Comparison of ENCODE assay signal across 18 cellular contexts in the genomic region with DNA sequence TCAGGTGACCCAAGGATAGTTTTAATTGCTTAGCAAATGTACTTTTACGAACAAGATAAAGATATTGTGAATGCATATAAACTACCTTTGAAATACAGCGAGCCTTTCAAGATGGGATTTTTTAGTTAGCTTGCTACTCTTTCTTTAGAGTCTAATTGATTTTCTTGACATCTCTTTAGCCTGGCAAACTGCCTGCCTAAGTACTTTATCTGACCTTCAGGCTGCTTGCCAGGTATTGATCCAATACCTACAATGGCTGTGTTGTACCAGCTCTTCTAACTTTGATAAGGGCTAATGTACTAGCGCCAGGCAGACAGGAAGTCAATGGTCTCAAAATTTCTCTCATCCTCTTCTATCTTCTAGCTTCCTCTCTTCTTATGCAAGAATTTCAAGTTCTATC.
A peak's percentile ranks its signal among the peaks of the same experiment; 100 is the strongest.
DNase-seq lines count a peak whose midpoint lies in the region; ATAC-seq, FAIRE-seq and TF ChIP-seq lines count a peak whose summit lies in the region.
"Had no signal": no experiment of that assay in that cellular context is flagged by ENCODE, and none has a peak within 500 bp of the region (broad histone marks: within the 10 kb centered on the region; RNA-seq: fewer than 3 reads in every experiment).

No MANE protein-coding gene starts in this region.

- no peaks in the 10 kb centered on the region for H3K27me3 ChIP-seq in body of pancreas
- H3K27me3 ChIP-seq in small intestine (ENCODE audit: control insufficient read depth in 2 of 2, insufficient read depth in 2 of 2, low read length in 2 of 2): no peaks in the 10 kb centered on the region

- no peak overlapping the region for H3K4me3 Mint-ChIP-seq in stimulated activated effector memory CD8-positive, alpha-beta T cell treated with anti-CD3 and anti-CD28 coated beads, Interleukin-12 subunit alpha, Interleukin-12 subunit beta, amount 100 ng/mL, for 72 hours
- H3K4me3 Mint-ChIP-seq: CD4-positive, alpha-beta memory T cell; T-cell had no signal

- H3K36me3 Mint-ChIP-seq in stimulated activated effector memory CD8-positive, alpha-beta T cell treated with anti-CD3 and anti-CD28 coated beads, Interleukin-12 subunit alpha, Interleukin-12 subunit beta, amount 100 ng/mL, for 72 hours: no peaks in the 10 kb centered on the region
- H3K36me3 Mint-ChIP-seq: CD4-positive, alpha-beta memory T cell; T-cell had no signal

- H3K4me1 ChIP-seq in body of pancreas (peaks cover 87% of the 10 kb centered on the region), small intestine (ENCODE audit: control insufficient read depth in 2 of 2, insufficient read depth in 1 of 2, low read depth in 1 of 2, low read length in 1 of 2) (peaks cover 0 to 5% of the 10 kb centered on the region in 2 donors)

- peak; percentile 51 for DNase-seq in NCI-H2107 treated with DMSO at 0.1 percent for 48 hours (lab: John Stamatoyannopoulos, UW; ENCODE audit: unreplicated experiment)
- no peak for DNase-seq in NCI-H2107 (lab: John Stamatoyannopoulos, UW)
- DNase-seq in HuH-7 (ENCODE audit: low spot score): peak; percentile 45
- DNase-seq in body of pancreas: peak; percentile 78 to 92 (median 84)
- DNase-seq in small intestine: peak; percentile 93
- DNase-seq in NCI-H187 (lab: John Stamatoyannopoulos, UW): no peak
- DNase-seq in GOT3 (lab: John Stamatoyannopoulos, UW): no peak
- DNase-seq in stimulated activated effector memory CD8-positive, alpha-beta T cell treated with anti-CD3 and anti-CD28 coated beads, Interleukin-12 subunit alpha, Interleukin-12 subunit beta, amount 100 ng/mL, for 72 hours (ENCODE audit: low spot score in 2 of 2): no peak
- DNase-seq: CD4-positive, alpha-beta memory T cell; MV-4-11; NCI-H1694 treated with DMSO at 0.1 percent for 48 hours; NCI-H524 treated with DMSO at 0.1 percent for 48 hours; NK-92 treated with Interleukin-12 subunit alpha and Interleukin-12 subunit beta, amount 100 ng/mL, for 24 hours; SHP77; SK-N-SH; T-cell had no signal

- H3K27ac ChIP-seq in body of pancreas (peak overlapping the region in 3 of 4 donors; percentile 3 to 57 (median 39)), small intestine (ENCODE audit: low read depth in 1 of 2, low read length in 1 of 2) (no peak overlapping the region)

- TF ChIP-seq CTCF in body of pancreas (IDR thresholded peaks at IDR 0.05): no peak

- H3K4me3 ChIP-seq in body of pancreas (no peak overlapping the region), small intestine (ENCODE audit: low read depth in 1 of 2, low read length in 2 of 2) (no peak overlapping the region)

- H3K36me3 ChIP-seq in body of pancreas (replicated peaks in 1 of 2; ENCODE audit: insufficient read depth in 1 of 2, low read depth in 2 of 2) (no peaks in the 10 kb centered on the region), small intestine (ENCODE audit: control insufficient read depth in 2 of 2, insufficient read depth in 2 of 2, low read length in 2 of 2) (no peaks in the 10 kb centered on the region)

- no peaks in the 10 kb centered on the region for H3K9me3 Mint-ChIP-seq in stimulated activated effector memory CD8-positive, alpha-beta T cell treated with anti-CD3 and anti-CD28 coated beads, Interleukin-12 subunit alpha, Interleukin-12 subunit beta, amount 100 ng/mL, for 72 hours
- H3K9me3 Mint-ChIP-seq: T-cell had no signal

- no peak for TF ChIP-seq POLR2A in body of pancreas (IDR thresholded peaks at IDR 0.05)

- peak; percentile 77 for ATAC-seq in body of pancreas
- no peak for ATAC-seq in stimulated activated effector memory CD8-positive, alpha-beta T cell treated with anti-CD3 and anti-CD28 coated beads, Interleukin-12 subunit alpha, Interleukin-12 subunit beta, amount 100 ng/mL, for 72 hours
- ATAC-seq: T-cell had no signal

- no peak overlapping the region for H3K27ac Mint-ChIP-seq in stimulated activated effector memory CD8-positive, alpha-beta T cell treated with anti-CD3 and anti-CD28 coated beads, Interleukin-12 subunit alpha, Interleukin-12 subunit beta, amount 100 ng/mL, for 72 hours
- H3K27ac Mint-ChIP-seq: CD4-positive, alpha-beta memory T cell; T-cell had no signal

- no peaks in the 10 kb centered on the region for H3K9me3 ChIP-seq in body of pancreas
- no peaks in the 10 kb centered on the region for H3K9me3 ChIP-seq in small intestine (ENCODE audit: control insufficient read depth, low read depth)
- H3K9me3 ChIP-seq: SK-N-SH had no signal

- 11 to 12% methylated on average over 3 of the region's 3 CpGs for WGBS in body of pancreas, 2 donors
- 17 to 62% (median 28%) methylated on average over 3 of the region's 3 CpGs for WGBS in small intestine, 3 donors

- FAIRE-seq in small intestine (lab: Jason Lieb, UNC): no peak
- FAIRE-seq: GM12892, H54 had no signal

- no peaks in the 10 kb centered on the region for H3K4me1 Mint-ChIP-seq in stimulated activated effector memory CD8-positive, alpha-beta T cell treated with anti-CD3 and anti-CD28 coated beads, Interleukin-12 subunit alpha, Interleukin-12 subunit beta, amount 100 ng/mL, for 72 hours
- H3K4me1 Mint-ChIP-seq: T-cell had no signal

- intact Hi-C loops in body of pancreas (cut with DNase I): no loop called here

Comparison
In these comparisons a context has a peak if more than half of its experiments do, and no peak if none do; other contexts are left out.
1. DNase-seq: peak in NCI-H2107 treated with DMSO at 0.1 percent for 48 hours (single experiment), HuH-7 (single experiment), body of pancreas (4 of 4) and small intestine (single experiment); none in NCI-H2107 (single experiment), NCI-H187 (0 of 2), GOT3 (single experiment) and stimulated activated effector memory CD8-positive, alpha-beta T cell treated with anti-CD3 and anti-CD28 coated beads, Interleukin-12 subunit alpha, Interleukin-12 subunit beta, amount 100 ng/mL, for 72 hours (0 of 2).
2. H3K27ac ChIP-seq: peak in body of pancreas (3 of 4); none in small intestine (0 of 2).